In the genomic region with DNA sequence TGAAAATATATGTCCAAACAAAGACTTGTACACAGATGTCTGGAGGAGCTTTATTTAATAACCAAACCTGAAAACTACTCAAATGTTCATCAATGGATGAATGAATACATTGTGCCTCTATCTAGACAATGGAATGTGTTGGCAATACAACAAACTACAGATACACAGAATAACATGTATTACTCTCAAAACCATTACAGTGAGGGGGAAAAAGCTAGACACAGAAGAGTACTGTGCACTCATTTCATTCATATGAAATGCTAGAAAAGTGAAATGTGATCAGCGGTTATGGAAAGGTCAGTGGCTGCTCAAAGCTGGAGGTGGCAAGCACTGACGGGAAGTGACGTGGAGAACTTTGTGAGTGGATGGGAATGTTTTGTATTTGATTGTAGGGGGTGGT, we compare ENCODE assay signal across 22 cellular contexts.
"Had no signal": no experiment of that assay in that cellular context is flagged by ENCODE, and none has a peak within 500 bp of the region (broad histone marks: within the 10 kb centered on the region; RNA-seq: fewer than 3 reads in every experiment).

No MANE protein-coding gene starts in this region.

- DNase-seq: activated CD8-positive, alpha-beta memory T cell treated with anti-CD3 and anti-CD28 coated beads, Interleukin-2, amount 50 U/mL, for 48 hours; activated T-cell treated with anti-CD3 and anti-CD28 coated beads, Interleukin-2, amount 50 U/mL, for 24 hours; amniotic stem cell; endodermal cell; foreskin keratinocyte; heart right ventricle; midbrain; naive thymus-derived CD4-positive, alpha-beta T cell; occipital lobe; spleen; stimulated activated naive CD8-positive, alpha-beta T cell treated with anti-CD3 and anti-CD28 coated beads, Interleukin-15, Interleukin-2, amounts not matched to agents 100 U/mL and 50 U/mL, for 24 hours; T-helper 1 cell; testis; transverse colon had no signal

- H3K4me3 Mint-ChIP-seq: activated naive CD8-positive, alpha-beta T cell; activated T-cell treated with anti-CD3 and anti-CD28 coated beads, Interleukin-2, amount 50 U/mL, for 24 hours; central memory CD8-positive, alpha-beta T cell; dendritic cell treated with granulocyte-macrophage colony-stimulating factor and Interleukin-4, amounts not matched to agents 40 ng/mL and 50 ng/mL, for 4 days; endodermal cell; memory B cell; naive thymus-derived CD4-positive, alpha-beta T cell; neural progenitor cell; T-helper 2 cell treated with Interferon-gamma antibody and Interleukin-4, amounts not matched to agents 5 μg/mL and 100 μg/mL, for 36 hours had no signal

- H3K27ac Mint-ChIP-seq: activated T-cell treated with anti-CD3 and anti-CD28 coated beads, Interleukin-2, amount 50 U/mL, for 24 hours; activated T-helper 2 cell treated with anti-CD3 and anti-CD28 coated beads, Interferon-gamma antibody, Interleukin-2, Interleukin-4, amounts not matched to agents 10 μg/mL and 5 μg/mL and 100 μg/mL, durations not matched to agents 14 hours and 24 hours and 36 hours; dendritic cell treated with granulocyte-macrophage colony-stimulating factor and Interleukin-4, amounts not matched to agents 40 ng/mL and 50 ng/mL, for 4 days; endodermal cell; memory B cell; neural progenitor cell; T-helper 2 cell treated with Interferon-gamma antibody and Interleukin-4, amounts not matched to agents 5 μg/mL and 100 μg/mL, for 36 hours had no signal

- H3K9me3 Mint-ChIP-seq: activated T-helper 2 cell treated with anti-CD3 and anti-CD28 coated beads, Interferon-gamma antibody, Interleukin-2, Interleukin-4, amounts not matched to agents 10 μg/mL and 5 μg/mL and 100 μg/mL, durations not matched to agents 14 hours and 24 hours and 36 hours; central memory CD8-positive, alpha-beta T cell; dendritic cell treated with granulocyte-macrophage colony-stimulating factor and Interleukin-4, amounts not matched to agents 40 ng/mL and 50 ng/mL, for 4 days; memory B cell; neural progenitor cell had no signal

- H3K36me3 Mint-ChIP-seq: activated naive CD8-positive, alpha-beta T cell; memory B cell; neural progenitor cell had no signal

- H3K4me1 Mint-ChIP-seq: endodermal cell had no signal

- ATAC-seq: esophagus mucosa; foreskin keratinocyte; heart right ventricle; naive thymus-derived CD4-positive, alpha-beta T cell; stimulated activated naive CD8-positive, alpha-beta T cell treated with anti-CD3 and anti-CD28 coated beads, Interleukin-15, Interleukin-2, amounts not matched to agents 100 U/mL and 50 U/mL, for 24 hours had no signal
